Comparison of ENCODE assay signal across 13 cellular contexts in the genomic region with DNA sequence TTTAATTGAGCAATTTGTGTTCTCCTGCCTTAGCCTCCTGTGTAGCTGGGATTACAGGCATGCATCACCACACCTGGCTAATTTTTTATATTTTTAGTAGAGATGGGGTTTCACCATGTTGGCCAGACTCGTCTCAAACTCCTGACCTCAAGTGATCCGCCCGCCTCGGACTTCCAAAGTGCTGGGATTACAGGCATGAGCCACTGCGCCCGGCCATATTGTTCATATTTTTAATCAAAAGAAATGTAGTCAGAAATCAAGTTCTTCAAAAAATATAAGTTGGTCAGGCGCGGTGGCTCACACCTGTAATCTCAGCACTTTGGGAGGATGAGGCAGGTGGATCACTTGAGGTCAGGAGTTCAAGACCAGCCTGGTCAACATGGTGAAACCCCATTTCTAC. TPM values are rescaled to one million over a fixed set of nuclear protein-coding genes. Genes with fewer than 3 reads are reported as not detected.
DNase-seq lines count a peak whose midpoint lies in the region; TF ChIP-seq lines count a peak whose summit lies in the region.
"Not testable (repeated sequence)": the region's sequence is repeated elsewhere in the genome, so short reads cannot be mapped to it uniquely, and the experiment has no call there.
"Had no signal": no experiment of that assay in that cellular context is flagged by ENCODE, and none has a peak within 500 bp of the region (broad histone marks: within the 10 kb centered on the region; RNA-seq: fewer than 3 reads in every experiment).

No MANE protein-coding gene starts in this region.

- H3K4me1 Mint-ChIP-seq in chondrocyte (ENCODE audit: low read depth) (peaks cover 35% of the 10 kb centered on the region), osteocyte (ENCODE audit: unreplicated experiment) (peaks cover 37% of the 10 kb centered on the region)

- H3K36me3 Mint-ChIP-seq in chondrocyte (ENCODE audit: low read depth) = not testable (repeated sequence)
- H3K36me3 Mint-ChIP-seq in osteocyte (ENCODE audit: unreplicated experiment) = peaks cover 22% of the 10 kb centered on the region

- H3K9me3 Mint-ChIP-seq in chondrocyte (ENCODE audit: low read depth) (peaks cover 12% of the 10 kb centered on the region), osteocyte (ENCODE audit: unreplicated experiment) (peaks cover 12% of the 10 kb centered on the region)

- not testable (repeated sequence) for TF ChIP-seq CTCF in 22Rv1 (IDR thresholded peaks at IDR 0.05); chondrocyte (IDR thresholded peaks at IDR 0.05); osteocyte (IDR thresholded peaks at IDR 0.05)

- H3K27ac ChIP-seq in 22Rv1 = peak overlapping the region; percentile 92

- H3K4me3 Mint-ChIP-seq in chondrocyte (ENCODE audit: unreplicated experiment); osteocyte (ENCODE audit: unreplicated experiment): not testable (repeated sequence)

- H3K27me3 Mint-ChIP-seq in chondrocyte (ENCODE audit: low read depth); osteocyte (ENCODE audit: unreplicated experiment): not testable (repeated sequence)

- H3K27ac Mint-ChIP-seq in chondrocyte (ENCODE audit: unreplicated experiment) (peak overlapping the region; percentile 8), osteocyte (ENCODE audit: unreplicated experiment) (peak overlapping the region; percentile 85)

- DNase-seq in chondrocyte (ENCODE audit: low spot score); osteocyte (ENCODE audit: extremely low spot score, unreplicated experiment): not testable (repeated sequence)

RNA-seq across cellular contexts. Expression of a gene that starts 47.6 kb away (rescaled TPM):
- total RNA-seq in chondrocyte = 3.4 to 20.6 TPM (median 3.7 TPM) in 3 replicates
- 13.9 and 16.0 TPM in 2 replicates for total RNA-seq in osteocyte
- total RNA-seq: A172; A673; B cell; Caco-2; Calu3; CD4-positive, alpha-beta memory T cell; CD4-positive, alpha-beta T cell; CD8-positive, alpha-beta memory T cell; CD8-positive, alpha-beta T cell; Daoy had no signal
